ENCODE assay signal across 8 cellular contexts in genomic region chr1:201020040-201020591, GRCh38. TPM values are rescaled to one million over a fixed set of nuclear protein-coding genes. Genes with fewer than 3 reads are reported as not detected.
DNase-seq lines count a peak whose midpoint lies in the region; ATAC-seq and TF ChIP-seq lines count a peak whose summit lies in the region.

No MANE protein-coding gene starts in this region.

- no peak overlapping the region for H2AFZ ChIP-seq in neural progenitor cell (replicated peaks)

- peak overlapping the region; percentile 100 for H3K27ac Mint-ChIP-seq in activated naive CD8-positive, alpha-beta T cell treated with anti-CD3 and anti-CD28 coated beads, Interleukin-2, amount 10 ng/mL, durations not matched to agents 7 days and 5 days
- no peak overlapping the region for H3K27ac Mint-ChIP-seq in neural progenitor cell

- TF ChIP-seq CTCF in neural progenitor cell (IDR thresholded peaks at IDR 0.05) (no peak), heart right ventricle (IDR thresholded peaks at IDR 0.05) (no peak), uterus (IDR thresholded peaks at IDR 0.05) (no peak)

- H3K9me3 ChIP-seq in neural progenitor cell (ENCODE audit: low read depth) (no peaks in the 10 kb centered on the region), heart right ventricle (no peaks in the 10 kb centered on the region), uterus (no peaks in the 10 kb centered on the region)

- H3K27me3 Mint-ChIP-seq in activated naive CD8-positive, alpha-beta T cell treated with anti-CD3 and anti-CD28 coated beads, Interleukin-2, amount 10 ng/mL, durations not matched to agents 7 days and 5 days = no peaks in the 10 kb centered on the region
- peaks cover 17% of the 10 kb centered on the region for H3K27me3 Mint-ChIP-seq in neural progenitor cell (ENCODE audit: insufficient read depth, low read depth)

- H3K27me3 ChIP-seq in neural progenitor cell (peaks cover 9% of the 10 kb centered on the region), heart right ventricle (peaks cover 0 to 39% (median 25%) of the 10 kb centered on the region in 7 donors), uterus (no peaks in the 10 kb centered on the region)

- TF ChIP-seq POLR2A in GM19193 (IDR thresholded peaks at IDR 0.05; ENCODE audit: extremely low read depth, insufficient read depth, insufficient read length) (peak; percentile 6), uterus (IDR thresholded peaks at IDR 0.05) (no peak)

- peak overlapping the region; percentile 99 for H3K4me3 Mint-ChIP-seq in activated naive CD8-positive, alpha-beta T cell treated with anti-CD3 and anti-CD28 coated beads, Interleukin-2, amount 10 ng/mL, durations not matched to agents 7 days and 5 days
- H3K4me3 Mint-ChIP-seq in neural progenitor cell = no peak overlapping the region

- H3K4me1 ChIP-seq in neural progenitor cell (peaks cover 65% of the 10 kb centered on the region), heart right ventricle (peaks cover 8 to 92% (median 31%) of the 10 kb centered on the region in 9 donors), uterus (peaks cover 0 to 15% of the 10 kb centered on the region in 2 donors)

- DNase-seq in NOMO-1 treated with DMSO at 0.1 percent for 48 hours (lab: John Stamatoyannopoulos, UW; ENCODE audit: unreplicated experiment) (peak; percentile 54), neural progenitor cell (ENCODE audit: low spot score) (peak; percentile 55), heart right ventricle (no peak), uterus (no peak)
- DNase-seq in activated naive CD8-positive, alpha-beta T cell treated with anti-CD3 and anti-CD28 coated beads, Interleukin-2, amount 10 ng/mL, durations not matched to agents 7 days and 5 days = peak; percentile 56

- peaks cover 34% of the 10 kb centered on the region for H3F3A ChIP-seq in neural progenitor cell (ENCODE audit: low read depth)

- peaks cover 24% of the 10 kb centered on the region for H3K79me2 ChIP-seq in neural progenitor cell (ENCODE audit: low read depth)

- ATAC-seq in activated naive CD8-positive, alpha-beta T cell treated with anti-CD3 and anti-CD28 coated beads, Interleukin-2, amount 10 ng/mL, durations not matched to agents 7 days and 5 days (ENCODE audit: low read depth) = peak; percentile 34
- ATAC-seq in heart right ventricle = no peak
- no peak for ATAC-seq in GM18858 (IDR thresholded peaks at IDR 0.05; ENCODE audit: unreplicated experiment)
- no peak for ATAC-seq in GM21360 (IDR thresholded peaks at IDR 0.05; ENCODE audit: unreplicated experiment)

- H4K20me1 ChIP-seq in neural progenitor cell (ENCODE audit: low read depth) = peaks cover 55% of the 10 kb centered on the region

- peaks cover 60% of the 10 kb centered on the region for H3K4me1 Mint-ChIP-seq in activated naive CD8-positive, alpha-beta T cell treated with anti-CD3 and anti-CD28 coated beads, Interleukin-2, amount 10 ng/mL, durations not matched to agents 7 days and 5 days
- peaks cover 70% of the 10 kb centered on the region for H3K4me1 Mint-ChIP-seq in neural progenitor cell

- H3K36me3 ChIP-seq in neural progenitor cell (no peaks in the 10 kb centered on the region), heart right ventricle (no peaks in the 10 kb centered on the region), uterus (no peaks in the 10 kb centered on the region)

- POLR2A ChIA-PET in activated naive CD8-positive, alpha-beta T cell treated with anti-CD3 and anti-CD28 coated beads, Interleukin-2, amount 10 ng/mL, durations not matched to agents 7 days and 5 days (lab: Charles Lee) = interaction anchor here (0.7 to 8.4 kb wide), 13 partner anchors 8 to 1987 kb away, joined by 3 to 108 read pairs (median 3); partner anchors contain the start of gene TMEM183A

- no peak overlapping the region for H3K4me3 ChIP-seq in neural progenitor cell
- peak overlapping the region in 1 of 10 donors; percentile 10 for H3K4me3 ChIP-seq in heart right ventricle
- no peak overlapping the region for H3K4me3 ChIP-seq in uterus

- peak overlapping the region; percentile 42 for H3K27ac ChIP-seq in neural progenitor cell
- H3K27ac ChIP-seq in heart right ventricle = peak overlapping the region in 3 of 10 donors; percentile 16 to 90 (median 26)
- no peak overlapping the region for H3K27ac ChIP-seq in uterus

- H3K4me2 ChIP-seq in neural progenitor cell = peak overlapping the region; percentile 87

- H3K9me3 Mint-ChIP-seq in activated naive CD8-positive, alpha-beta T cell treated with anti-CD3 and anti-CD28 coated beads, Interleukin-2, amount 10 ng/mL, durations not matched to agents 7 days and 5 days = no peaks in the 10 kb centered on the region
- no peaks in the 10 kb centered on the region for H3K9me3 Mint-ChIP-seq in neural progenitor cell

- peaks cover 30% of the 10 kb centered on the region for H3K36me3 Mint-ChIP-seq in activated naive CD8-positive, alpha-beta T cell treated with anti-CD3 and anti-CD28 coated beads, Interleukin-2, amount 10 ng/mL, durations not matched to agents 7 days and 5 days
- no peaks in the 10 kb centered on the region for H3K36me3 Mint-ChIP-seq in neural progenitor cell

- no peak overlapping the region for H3K9ac ChIP-seq in neural progenitor cell

- 70 to 88% methylated on average over 3 to 4 of the region's 4 CpGs for WGBS in heart right ventricle, 2 donors

- intact Hi-C loops in heart right ventricle (cut with DNase I) (no loop called here), uterus (cut with DNase I; ENCODE audit: low total_unique reads) (no loop called here)

RNA-seq across cellular contexts. Expression of gene KIF21B, which starts 3.4 kb away (rescaled TPM):
- 100 to 1,000 TPM; 143 TPM for total RNA-seq in activated naive CD8-positive, alpha-beta T cell treated with anti-CD3 and anti-CD28 coated beads, Interleukin-2, amount 10 ng/mL, durations not matched to agents 7 days and 5 days
- total RNA-seq in neural progenitor cell (ENCODE audit: low replicate concordance) (6.4 and 15.6 TPM in 2 replicates), heart right ventricle (1 to 10 TPM in 1 of 10 donors, under 1 TPM in 9; 0.32 to 2.6 (median 0.41) TPM), uterus (10 to 100 TPM in 1 of 4 donors, 1 to 10 TPM in 2, under 1 TPM in 1; 0.29 to 11.3 (median 2.4) TPM)
- polyA plus RNA-seq in heart right ventricle = under 1 TPM; 0.10 to 0.44 TPM

Comparison
In these comparisons a context has a peak if more than half of its experiments do, and no peak if none do; other contexts are left out.
1. DNase-seq: peak in NOMO-1 treated with DMSO at 0.1 percent for 48 hours (single experiment), activated naive CD8-positive, alpha-beta T cell treated with anti-CD3 and anti-CD28 coated beads, Interleukin-2, amount 10 ng/mL, durations not matched to agents 7 days and 5 days (single experiment) and neural progenitor cell (single experiment); none in heart right ventricle (0 of 2) and uterus (0 of 2).